8 cellular contexts compared by ENCODE assay signal in the genomic region with DNA sequence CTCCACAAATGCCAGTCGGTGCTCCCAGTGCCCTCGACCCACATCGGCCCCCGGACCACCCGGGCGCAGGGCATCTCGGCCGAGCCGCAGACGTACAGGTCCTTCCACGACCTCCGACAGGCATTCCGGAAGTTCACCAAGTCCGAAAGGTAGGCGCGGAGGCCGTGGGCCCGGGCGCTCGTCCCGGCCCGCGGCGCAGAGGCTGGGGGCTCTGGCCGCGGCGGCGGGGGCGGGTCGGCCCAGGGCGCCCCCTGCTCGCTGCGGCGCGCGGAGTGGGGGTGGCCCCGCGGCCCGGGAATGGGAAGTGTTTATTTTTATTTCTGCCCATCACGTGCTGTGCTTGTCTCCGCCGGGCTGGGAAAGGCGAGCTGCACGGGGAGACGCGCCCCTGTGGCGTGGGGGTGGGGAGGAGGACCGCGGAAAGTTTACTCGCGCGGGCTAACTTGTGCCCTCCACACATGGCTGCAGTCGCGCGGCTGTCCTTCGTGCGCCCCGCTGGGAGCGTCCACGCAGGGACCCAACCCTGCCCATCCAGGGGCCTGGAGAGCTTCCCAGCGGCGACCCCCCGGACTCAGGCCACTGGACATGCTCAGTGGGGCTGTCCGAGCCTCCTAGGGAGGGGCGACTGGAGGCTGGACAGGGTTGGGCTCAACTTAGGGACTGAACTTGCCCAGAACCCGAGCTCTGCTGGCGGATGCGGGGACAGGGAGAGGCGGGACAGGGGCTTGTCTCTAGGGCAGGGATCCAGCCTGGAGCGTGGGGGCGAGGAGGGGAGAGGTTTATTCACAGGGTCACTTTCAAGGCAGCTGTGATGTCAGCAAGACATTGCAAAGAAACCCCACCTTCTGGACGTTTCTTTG.
DNase-seq lines count a peak whose midpoint lies in the region; ATAC-seq and TF ChIP-seq lines count a peak whose summit lies in the region.

No MANE protein-coding gene starts in this region.

- H3K9me2 ChIP-seq in hepatocyte (replicated peaks; ENCODE audit: insufficient read depth), result no peaks in the 10 kb centered on the region

- H3K4me3 ChIP-seq in hepatocyte (peak overlapping the region; percentile 90), gastrocnemius medialis (peak overlapping the region; percentile 77 to 97 (median 83))

- H3K9me3 Mint-ChIP-seq in activated naive CD8-positive, alpha-beta T cell treated with anti-CD3 and anti-CD28 coated beads, Interleukin-2, amount 50 U/mL, for 24 hours, result no peaks in the 10 kb centered on the region

- peak overlapping the region; percentile 83 for H2AFZ ChIP-seq in hepatocyte

- H3K9me3 ChIP-seq in hepatocyte (ENCODE audit: low read depth) (no peaks in the 10 kb centered on the region), gastrocnemius medialis (no peaks in the 10 kb centered on the region)

- H3K27ac Mint-ChIP-seq in activated naive CD8-positive, alpha-beta T cell treated with anti-CD3 and anti-CD28 coated beads, Interleukin-2, amount 50 U/mL, for 24 hours, result no peak overlapping the region

- peak; percentile 87 to 89 for TF ChIP-seq POLR2A in gastrocnemius medialis (IDR thresholded peaks at IDR 0.05)

- no peaks in the 10 kb centered on the region for H3K36me3 Mint-ChIP-seq in activated naive CD8-positive, alpha-beta T cell treated with anti-CD3 and anti-CD28 coated beads, Interleukin-2, amount 50 U/mL, for 24 hours (ENCODE audit: low read depth)

- H3K27me3 Mint-ChIP-seq in activated naive CD8-positive, alpha-beta T cell treated with anti-CD3 and anti-CD28 coated beads, Interleukin-2, amount 50 U/mL, for 24 hours, result peaks cover 52% of the 10 kb centered on the region

- intact Hi-C loops in gastrocnemius medialis (cut with DNase I; ENCODE audit: low total_unique reads), result loop anchor here (2.0 to 5.0 kb wide), 4 partner anchors 369 to 1266 kb away; a partner anchor contains a TSS

- H4K20me1 ChIP-seq in hepatocyte (ENCODE audit: insufficient read depth, poor library complexity, severe bottlenecking), result no peaks in the 10 kb centered on the region

- peaks cover 8% of the 10 kb centered on the region for H3K4me1 Mint-ChIP-seq in activated naive CD8-positive, alpha-beta T cell treated with anti-CD3 and anti-CD28 coated beads, Interleukin-2, amount 50 U/mL, for 24 hours

- peak overlapping the region; percentile 29 for H3K27ac ChIP-seq in hepatocyte
- H3K27ac ChIP-seq in gastrocnemius medialis, result peak overlapping the region; percentile 96 to 99 (median 98)

- under 1% methylated on average over 64 of the region's 72 CpGs for WGBS in hepatocyte (ENCODE audit: low lambda C conversion rate, missing lambda C conversion rate)

- no peaks in the 10 kb centered on the region for H3K79me2 ChIP-seq in hepatocyte

- H3K4me2 ChIP-seq in hepatocyte, result peak overlapping the region; percentile 95

- peak; percentile 24 for DNase-seq in HEK293T (ENCODE audit: extremely low spot score)
- DNase-seq in activated naive CD8-positive, alpha-beta T cell treated with anti-CD3 and anti-CD28 coated beads, Interleukin-2, amount 50 U/mL, for 24 hours, result no peak
- DNase-seq in hepatocyte (ENCODE audit: low spot score), result peak; percentile 49
- DNase-seq in gastrocnemius medialis, result peak; percentile 74 to 80
- DNase-seq in GF-D8 (lab: John Stamatoyannopoulos, UW), result no peak
- no peak for DNase-seq in superior temporal gyrus (ENCODE audit: extremely low spot score)

- in situ Hi-C loops in gastrocnemius medialis (cut with MboI; ENCODE audit: low sequenced_read_pairs in 4 of 4), result loop anchor here in 2 of 4 donors (10.0 to 25.0 kb wide), 3 partner anchors 1221 to 1496 kb away; no protein-coding TSS in a partner anchor

- ATAC-seq in activated naive CD8-positive, alpha-beta T cell treated with anti-CD3 and anti-CD28 coated beads, Interleukin-2, amount 50 U/mL, for 24 hours, result no peak
- ATAC-seq in gastrocnemius medialis, result peak; percentile 58 to 61
- no peak for ATAC-seq in GM18867 (IDR thresholded peaks at IDR 0.05; ENCODE audit: unreplicated experiment)
- no peak for ATAC-seq in GM18870 (IDR thresholded peaks at IDR 0.05; ENCODE audit: unreplicated experiment)

- no peaks in the 10 kb centered on the region for H3K36me3 ChIP-seq in hepatocyte (replicated peaks; ENCODE audit: insufficient read depth, low read depth)
- no peaks in the 10 kb centered on the region for H3K36me3 ChIP-seq in gastrocnemius medialis

- TF ChIP-seq CTCF in hepatocyte (IDR thresholded peaks at IDR 0.05; ENCODE audit: poor library complexity) (no peak), gastrocnemius medialis (IDR thresholded peaks at IDR 0.05 in 4 of 5, conservative IDR thresholded peaks at IDR 0.05 in 1 of 5) (peak in 1 of 5 experiments; percentile 15)

- H3K4me1 ChIP-seq in hepatocyte (ENCODE audit: insufficient read depth) (peaks cover 11% of the 10 kb centered on the region), gastrocnemius medialis (peaks cover 25 to 35% of the 10 kb centered on the region in 2 donors)

- peaks cover 26% of the 10 kb centered on the region for H3K27me3 ChIP-seq in hepatocyte
- no peaks in the 10 kb centered on the region for H3K27me3 ChIP-seq in gastrocnemius medialis

- POLR2A ChIA-PET in HEK293T (lab: Yijun Ruan, JAX), result interaction anchor here (0.7 to 1.6 kb wide), 6 partner anchors 9 to 146 kb away, joined by 3 to 7 read pairs (median 3); a partner anchor contains a TSS

- H3K4me3 Mint-ChIP-seq in activated naive CD8-positive, alpha-beta T cell treated with anti-CD3 and anti-CD28 coated beads, Interleukin-2, amount 50 U/mL, for 24 hours, result peak overlapping the region; percentile 75

- CTCF ChIA-PET in HEK293T (lab: Yijun Ruan, JAX), result interaction anchor here (0.8 kb wide), 1 partner anchor 119 kb away, joined by 3 read pairs; no protein-coding TSS in a partner anchor

TF ChIP-seq in HEK293T, 16 proteins besides CTCF, POLR2A, EP300 and RAD21:
- TF ChIP-seq ELF4 (IDR thresholded peaks at IDR 0.05) (no peak), FOXA1 (IDR thresholded peaks at IDR 0.05) (no peak), ARNT (IDR thresholded peaks at IDR 0.05) (no peak), LEF1 (IDR thresholded peaks at IDR 0.05; ENCODE audit: borderline replicate concordance) (0 out of 2 replicates have a peak, but pooled peaks have one; percentile 22), BHLHE40 (IDR thresholded peaks at IDR 0.05; ENCODE audit: borderline replicate concordance) (no peak), FOXM1 (IDR thresholded peaks at IDR 0.05; ENCODE audit: borderline replicate concordance) (peak; percentile 35; the same call in 1 of the 2 replicates), L3MBTL2 (conservative IDR thresholded peaks at IDR 0.05) (peak; percentile 50), HDGF (IDR thresholded peaks at IDR 0.05; ENCODE audit: borderline replicate concordance) (no peak), SP1 (IDR thresholded peaks at IDR 0.05) (no peak), TARDBP (IDR thresholded peaks at IDR 0.05) (peak; percentile 52; the same call in 1 of the 2 replicates), NFRKB (IDR thresholded peaks at IDR 0.05) (no peak), SUZ12 (IDR thresholded peaks at IDR 0.05) (no peak), CTBP1 (IDR thresholded peaks at IDR 0.05; ENCODE audit: borderline replicate concordance) (no peak)
- TF ChIP-seq, protein P1, sequence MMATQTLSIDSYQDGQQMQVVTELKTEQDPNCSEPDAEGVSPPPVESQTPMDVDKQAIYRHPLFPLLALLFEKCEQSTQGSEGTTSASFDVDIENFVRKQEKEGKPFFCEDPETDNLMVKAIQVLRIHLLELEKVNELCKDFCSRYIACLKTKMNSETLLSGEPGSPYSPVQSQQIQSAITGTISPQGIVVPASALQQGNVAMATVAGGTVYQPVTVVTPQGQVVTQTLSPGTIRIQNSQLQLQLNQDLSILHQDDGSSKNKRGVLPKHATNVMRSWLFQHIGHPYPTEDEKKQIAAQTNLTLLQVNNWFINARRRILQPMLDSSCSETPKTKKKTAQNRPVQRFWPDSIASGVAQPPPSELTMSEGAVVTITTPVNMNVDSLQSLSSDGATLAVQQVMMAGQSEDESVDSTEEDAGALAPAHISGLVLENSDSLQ (IDR thresholded peaks at IDR 0.05), result no peak

Comparison
In these comparisons a context has a peak if more than half of its experiments do, and no peak if none do; other contexts are left out.
1. DNase-seq: peak in HEK293T (single experiment), hepatocyte (single experiment) and gastrocnemius medialis (2 of 2); none in activated naive CD8-positive, alpha-beta T cell treated with anti-CD3 and anti-CD28 coated beads, Interleukin-2, amount 50 U/mL, for 24 hours (single experiment), GF-D8 (single experiment) and superior temporal gyrus (single experiment).
2. ATAC-seq: peak in gastrocnemius medialis (2 of 2); none in activated naive CD8-positive, alpha-beta T cell treated with anti-CD3 and anti-CD28 coated beads, Interleukin-2, amount 50 U/mL, for 24 hours (single experiment), GM18867 (single experiment) and GM18870 (single experiment).